19 cellular contexts compared by ENCODE assay signal in genomic region chr10:101807158-101807557, GRCh38. TPM values are rescaled to one million over a fixed set of nuclear protein-coding genes. Genes with fewer than 3 reads are reported as not detected.
DNase-seq lines count a peak whose midpoint lies in the region; ATAC-seq and TF ChIP-seq lines count a peak whose summit lies in the region.
"Had no signal": no experiment of that assay in that cellular context is flagged by ENCODE, and none has a peak within 500 bp of the region (broad histone marks: within the 10 kb centered on the region; RNA-seq: fewer than 3 reads in every experiment).

No MANE protein-coding gene starts in this region.

- no peak for ATAC-seq in activated T-cell treated with anti-CD3 and anti-CD28 coated beads, Interleukin-2, amount 50 U/mL, for 72 hours (replicated peaks in 1 of 2)
- ATAC-seq in CD4-positive, CD25-positive, alpha-beta regulatory T cell (ENCODE audit: low read depth in 2 of 2), result no peak
- no peak for ATAC-seq in T-helper 17 cell
- ATAC-seq: A549, PC-3 had no signal

- H3K9me3 Mint-ChIP-seq in activated T-cell treated with anti-CD3 and anti-CD28 coated beads, Interleukin-2, amount 50 U/mL, for 72 hours, result no peaks in the 10 kb centered on the region
- no peaks in the 10 kb centered on the region for H3K9me3 Mint-ChIP-seq in CD4-positive, CD25-positive, alpha-beta regulatory T cell
- no peaks in the 10 kb centered on the region for H3K9me3 Mint-ChIP-seq in nephron progenitor cell
- no peaks in the 10 kb centered on the region for H3K9me3 Mint-ChIP-seq in Caco-2 (ENCODE audit: unreplicated experiment)
- H3K9me3 Mint-ChIP-seq in MCF 10A (ENCODE audit: unreplicated experiment), result no peaks in the 10 kb centered on the region

- H3K9me3 ChIP-seq in CD4-positive, CD25-positive, alpha-beta regulatory T cell (ENCODE audit: control insufficient read depth in 2 of 2, low read length in 2 of 2), result no peaks in the 10 kb centered on the region
- no peaks in the 10 kb centered on the region for H3K9me3 ChIP-seq in T-helper 17 cell (ENCODE audit: control insufficient read depth, low read length, poor library complexity, severe bottlenecking)
- no peaks in the 10 kb centered on the region for H3K9me3 ChIP-seq in Caco-2
- H3K9me3 ChIP-seq: A549 had no signal

- DNase-seq in activated T-cell treated with anti-CD3 and anti-CD28 coated beads, Interleukin-2, amount 50 U/mL, for 72 hours, result no peak
- no peak for DNase-seq in activated T-cell treated with anti-CD3 and anti-CD28 coated beads for 4 hours
- DNase-seq in CD4-positive, CD25-positive, alpha-beta regulatory T cell, result no peak
- DNase-seq in T-helper 17 cell, result no peak
- DNase-seq in nephron progenitor cell, result no peak
- no peak for DNase-seq in coronary artery (ENCODE audit: low spot score)
- no peak for DNase-seq in Caco-2
- no peak for DNase-seq in MCF 10A (ENCODE audit: unreplicated experiment)
- DNase-seq: AML-193, DMS 273 treated with DMSO at 0.1 percent for 48 hours, KG1, NCI-H1092 treated with DMSO at 0.1 percent for 48 hours, NCI-H1694, NCI-H2107, NCI-H345, PC-3 had no signal

- peak overlapping the region; percentile 13 for H3K4me3 ChIP-seq in CD4-positive, CD25-positive, alpha-beta regulatory T cell (ENCODE audit: low read depth, low read length)
- H3K4me3 ChIP-seq in coronary artery (no peak overlapping the region), Caco-2 (ENCODE audit: low read depth, low read length) (no peak overlapping the region)
- H3K4me3 ChIP-seq: A549 had no signal

- intact Hi-C loops in Caco-2 (cut with micrococcal nuclease; ENCODE audit: unreplicated experiment), result no loop called here
- intact Hi-C loops in MCF 10A (cut with micrococcal nuclease), result no loop called here

- POLR2A ChIA-PET in Caco-2 (lab: Charles Lee), result no interaction called here
- POLR2A ChIA-PET in MCF 10A (lab: Yijun Ruan, JAX), result interaction anchor here (0.6 to 4.1 kb wide), 3 partner anchors 8 to 23 kb away, joined by 3 to 23 read pairs (median 5); partner anchors contain the start of gene OGA

- no peaks in the 10 kb centered on the region for H3K27me3 ChIP-seq in CD4-positive, CD25-positive, alpha-beta regulatory T cell (ENCODE audit: control insufficient read depth, insufficient read depth, low read length)
- H3K27me3 ChIP-seq in Caco-2 (replicated peaks; ENCODE audit: control insufficient read depth, insufficient read depth, low read length), result no peaks in the 10 kb centered on the region

- H3K27me3 Mint-ChIP-seq in activated T-cell treated with anti-CD3 and anti-CD28 coated beads, Interleukin-2, amount 50 U/mL, for 72 hours (ENCODE audit: low read depth), result no peaks in the 10 kb centered on the region
- no peaks in the 10 kb centered on the region for H3K27me3 Mint-ChIP-seq in CD4-positive, CD25-positive, alpha-beta regulatory T cell
- H3K27me3 Mint-ChIP-seq in T-helper 17 cell, result no peaks in the 10 kb centered on the region
- H3K27me3 Mint-ChIP-seq in nephron progenitor cell (ENCODE audit: low read depth, poor library complexity), result no peaks in the 10 kb centered on the region
- H3K27me3 Mint-ChIP-seq in Caco-2 (ENCODE audit: insufficient read depth, unreplicated experiment), result no peaks in the 10 kb centered on the region
- no peaks in the 10 kb centered on the region for H3K27me3 Mint-ChIP-seq in MCF 10A (ENCODE audit: insufficient read depth, unreplicated experiment)

- peaks cover 95% of the 10 kb centered on the region for H3K36me3 ChIP-seq in CD4-positive, CD25-positive, alpha-beta regulatory T cell (ENCODE audit: control insufficient read depth, insufficient read depth, low read length)
- no peaks in the 10 kb centered on the region for H3K36me3 ChIP-seq in Caco-2 (ENCODE audit: control insufficient read depth, insufficient read depth, low read length)

- peaks cover 17% of the 10 kb centered on the region for H3K4me1 Mint-ChIP-seq in activated T-cell treated with anti-CD3 and anti-CD28 coated beads, Interleukin-2, amount 50 U/mL, for 72 hours (ENCODE audit: low read depth)
- peaks cover 17 to 56% (median 37%) of the 10 kb centered on the region in 4 donors for H3K4me1 Mint-ChIP-seq in CD4-positive, CD25-positive, alpha-beta regulatory T cell
- H3K4me1 Mint-ChIP-seq in T-helper 17 cell (peaks cover 14% of the 10 kb centered on the region), nephron progenitor cell (no peaks in the 10 kb centered on the region), Caco-2 (ENCODE audit: low read depth, unreplicated experiment) (no peaks in the 10 kb centered on the region), MCF 10A (ENCODE audit: insufficient read depth, unreplicated experiment) (no peaks in the 10 kb centered on the region)

- TF ChIP-seq CTCF in nephron progenitor cell (IDR thresholded peaks at IDR 0.05), result no peak
- no peak for TF ChIP-seq CTCF in coronary artery (IDR thresholded peaks at IDR 0.05)
- TF ChIP-seq CTCF in Caco-2 (IDR thresholded peaks at IDR 0.05; ENCODE audit: insufficient read depth in 1 of 2, low read depth in 1 of 2, low read length in 1 of 2, severe bottlenecking in 1 of 2, unreplicated experiment in 1 of 2), result no peak
- TF ChIP-seq CTCF in MCF 10A (IDR thresholded peaks at IDR 0.05; ENCODE audit: unreplicated experiment), result no peak

- peak overlapping the region; percentile 76 for H3K27ac Mint-ChIP-seq in activated T-cell treated with anti-CD3 and anti-CD28 coated beads, Interleukin-2, amount 50 U/mL, for 72 hours
- H3K27ac Mint-ChIP-seq in CD4-positive, CD25-positive, alpha-beta regulatory T cell, result no peak overlapping the region
- peak overlapping the region; percentile 2 for H3K27ac Mint-ChIP-seq in T-helper 17 cell
- peak overlapping the region; percentile 36 for H3K27ac Mint-ChIP-seq in nephron progenitor cell
- H3K27ac Mint-ChIP-seq in Caco-2 (ENCODE audit: unreplicated experiment), result no peak overlapping the region
- no peak overlapping the region for H3K27ac Mint-ChIP-seq in MCF 10A (ENCODE audit: low read depth, unreplicated experiment)

- H3K36me3 Mint-ChIP-seq in activated T-cell treated with anti-CD3 and anti-CD28 coated beads, Interleukin-2, amount 50 U/mL, for 72 hours (ENCODE audit: insufficient read depth in 2 of 2), result peaks cover 5 to 40% of the 10 kb centered on the region in 2 donors
- peaks cover 35% of the 10 kb centered on the region for H3K36me3 Mint-ChIP-seq in CD4-positive, CD25-positive, alpha-beta regulatory T cell
- H3K36me3 Mint-ChIP-seq in T-helper 17 cell (ENCODE audit: low read depth) (peaks cover 3% of the 10 kb centered on the region), nephron progenitor cell (ENCODE audit: low read depth) (peaks cover 68% of the 10 kb centered on the region), Caco-2 (ENCODE audit: insufficient read depth, unreplicated experiment) (peaks cover 87% of the 10 kb centered on the region), MCF 10A (ENCODE audit: insufficient read depth, unreplicated experiment) (peaks cover 99% of the 10 kb centered on the region)

- H3K27ac ChIP-seq in CD4-positive, CD25-positive, alpha-beta regulatory T cell (ENCODE audit: insufficient read depth, low read length, poor library complexity, severe bottlenecking), result peak overlapping the region; percentile 5
- H3K27ac ChIP-seq in coronary artery, result no peak overlapping the region
- H3K27ac ChIP-seq: A549 had no signal

- CTCF ChIA-PET in Caco-2 (lab: Charles Lee), result interaction anchor here (0.6 kb wide), 1 partner anchor 237 kb away, joined by 3 read pairs; no protein-coding TSS in a partner anchor
- CTCF ChIA-PET in MCF 10A (lab: Yijun Ruan, JAX), result no interaction called here

- BruUV-seq in Caco-2 (replicated peaks; lab: Mats Ljungman, UMichigan), result no TSS peak
- no TSS peak for BruUV-seq in MCF 10A (replicated peaks; lab: Mats Ljungman, UMichigan)

- H3K4me3 Mint-ChIP-seq in activated T-cell treated with anti-CD3 and anti-CD28 coated beads, Interleukin-2, amount 50 U/mL, for 72 hours, result no peak overlapping the region
- H3K4me3 Mint-ChIP-seq in CD4-positive, CD25-positive, alpha-beta regulatory T cell, result no peak overlapping the region
- H3K4me3 Mint-ChIP-seq in T-helper 17 cell (no peak overlapping the region), nephron progenitor cell (no peak overlapping the region), Caco-2 (ENCODE audit: unreplicated experiment) (no peak overlapping the region), MCF 10A (ENCODE audit: unreplicated experiment) (no peak overlapping the region)

- peaks cover 18% of the 10 kb centered on the region for H3K4me1 ChIP-seq in CD4-positive, CD25-positive, alpha-beta regulatory T cell (ENCODE audit: control insufficient read depth, insufficient read depth, low read length, poor library complexity, severe bottlenecking)
- no peaks in the 10 kb centered on the region for H3K4me1 ChIP-seq in Caco-2
- H3K4me1 ChIP-seq: A549 had no signal

RNA-seq across cellular contexts. Expression of gene OGA, which starts 11.1 kb away (rescaled TPM):
- 100 to 1,000 TPM; 165 to 170 TPM for total RNA-seq in activated T-cell treated with anti-CD3 and anti-CD28 coated beads, Interleukin-2, amount 50 U/mL, for 72 hours
- 442 TPM for total RNA-seq in CD4-positive, CD25-positive, alpha-beta regulatory T cell
- 10 to 100 TPM; 36.7 to 42.2 (median 41.3) TPM for polyA plus RNA-seq in CD4-positive, CD25-positive, alpha-beta regulatory T cell
- total RNA-seq in T-helper 17 cell (100 to 1,000 TPM; 411 to 421 TPM), Caco-2 (2022) (76.9 and 84.3 TPM in 2 replicates), MCF 10A (2022) (96.1 and 115 TPM in 2 replicates)

RNA-seq across cellular contexts. Expression of gene NPM3, which starts 23.9 kb away (rescaled TPM):
- total RNA-seq in activated T-cell treated with anti-CD3 and anti-CD28 coated beads, Interleukin-2, amount 50 U/mL, for 72 hours, result 100 to 1,000 TPM in 1 of 2 donors, 10 to 100 TPM in 1; 94.5 to 113 TPM
- 7.3 TPM for total RNA-seq in CD4-positive, CD25-positive, alpha-beta regulatory T cell
- 1 to 10 TPM; 3.1 to 4.5 (median 3.1) TPM for polyA plus RNA-seq in CD4-positive, CD25-positive, alpha-beta regulatory T cell
- total RNA-seq in T-helper 17 cell (10 to 100 TPM; 13.1 to 13.8 TPM), Caco-2 (2022) (92.6 and 103 TPM in 2 replicates), MCF 10A (2022) (120 and 163 TPM in 2 replicates)

RNA-seq across cellular contexts. Expression of gene FGF8, which starts 31.2 kb away (rescaled TPM):
- total RNA-seq in activated T-cell treated with anti-CD3 and anti-CD28 coated beads, Interleukin-2, amount 50 U/mL, for 72 hours, result under 1 TPM; 0.43 to 0.49 TPM
- total RNA-seq in CD4-positive, CD25-positive, alpha-beta regulatory T cell, result not detected
- not detected for polyA plus RNA-seq in CD4-positive, CD25-positive, alpha-beta regulatory T cell
- total RNA-seq in T-helper 17 cell, result not detected
- total RNA-seq in Caco-2 (2022), result 0.68 TPM in 1 of 2 replicates, not detected in the other
- total RNA-seq in MCF 10A (2022), result not detected in 2 replicates
- total RNA-seq: Daoy, M059J, PC-3 had no signal

RNA-seq across cellular contexts. Expression of gene KCNIP2, which starts 36.4 kb away (rescaled TPM):
- 1 to 10 TPM; 2.2 to 3.1 TPM for total RNA-seq in activated T-cell treated with anti-CD3 and anti-CD28 coated beads, Interleukin-2, amount 50 U/mL, for 72 hours
- 1.6 TPM for total RNA-seq in CD4-positive, CD25-positive, alpha-beta regulatory T cell
- polyA plus RNA-seq in CD4-positive, CD25-positive, alpha-beta regulatory T cell, result under 1 TPM in 1 of 4 donors, not detected in 3; 0.08 TPM
- total RNA-seq in T-helper 17 cell (1 to 10 TPM; 2.9 to 4.1 TPM), Caco-2 (2022) (5.5 and 6.1 TPM in 2 replicates), MCF 10A (2022) (2.1 and 2.6 TPM in 2 replicates)

Comparison
In these comparisons a context has a peak if more than half of its experiments do, and no peak if none do; other contexts are left out.
1. H3K27ac Mint-ChIP-seq: peak in activated T-cell treated with anti-CD3 and anti-CD28 coated beads, Interleukin-2, amount 50 U/mL, for 72 hours (single experiment), T-helper 17 cell (single experiment) and nephron progenitor cell (single experiment); none in CD4-positive, CD25-positive, alpha-beta regulatory T cell (0 of 3), Caco-2 (single experiment) and MCF 10A (single experiment).